27 cellular contexts compared by ENCODE assay signal in genomic region chr5:134584662-134585061, GRCh38.
"Had no signal": no experiment of that assay in that cellular context is flagged by ENCODE, and none has a peak within 500 bp of the region (broad histone marks: within the 10 kb centered on the region; RNA-seq: fewer than 3 reads in every experiment).

No MANE protein-coding gene starts in this region.

- H3K27me3 ChIP-seq: brain microvascular endothelial cell, gastrocnemius medialis, neural progenitor cell, right atrium auricular region, tibial nerve had no signal

- H3K4me3 Mint-ChIP-seq: activated CD4-positive, alpha-beta memory T cell treated with anti-CD3 and anti-CD28 coated beads, Interleukin-2, amount 10 ng/mL, durations not matched to agents 7 days and 5 days; activated CD4-positive, alpha-beta T cell treated with anti-CD3 and anti-CD28 coated beads, Interleukin-2, amount 10 ng/mL, durations not matched to agents 7 days and 5 days; activated T-cell treated with anti-CD3 and anti-CD28 coated beads, Interleukin-2, amount 50 U/mL, for 72 hours; dendritic cell treated with granulocyte-macrophage colony-stimulating factor and Interleukin-4, amounts not matched to agents 40 ng/mL and 50 ng/mL, for 4 days; natural killer cell had no signal

- ATAC-seq: activated CD4-positive, CD25-positive, alpha-beta regulatory T cell treated with anti-CD3 and anti-CD28 coated beads, Interleukin-2, amount 50 U/mL, for 24 hours; activated T-cell treated with anti-CD3 and anti-CD28 coated beads, Interleukin-2, amount 50 U/mL, for 72 hours; gastrocnemius medialis; left cardiac atrium; natural killer cell had no signal

- DNase-seq: activated CD4-positive, alpha-beta memory T cell treated with anti-CD3 and anti-CD28 coated beads, Interleukin-2, amount 10 ng/mL, durations not matched to agents 7 days and 5 days; activated CD4-positive, alpha-beta T cell treated with anti-CD3 and anti-CD28 coated beads, Interleukin-2, amount 10 ng/mL, durations not matched to agents 7 days and 5 days; activated gamma-delta T cell; activated naive CD4-positive, alpha-beta T cell treated with anti-CD3 and anti-CD28 coated beads, Interleukin-2, amount 50 U/mL, for 16 hours; activated T-cell treated with anti-CD3 and anti-CD28 coated beads, Interleukin-2, amount 50 U/mL, for 72 hours; amniotic stem cell; brain microvascular endothelial cell; caudate nucleus; effector CD4-positive, alpha-beta T cell; erythroblast; glutamatergic neuron; left cardiac atrium; midbrain; natural killer cell; occipital lobe; stimulated activated CD4-positive, alpha-beta T cell treated with anti-CD3 and anti-CD28 coated beads, Interleukin-15, amount 100 ng/mL, for 24 hours; stimulated activated CD4-positive, alpha-beta T cell treated with anti-CD3 and anti-CD28 coated beads, Interleukin-2, amount 100 ng/mL, for 24 hours; stimulated activated naive CD4-positive, alpha-beta T cell treated with Interleukin-2 at 50 U/mL for 16 hours; T-helper 9 cell; WERI-Rb-1 had no signal

- H3K27ac ChIP-seq: brain microvascular endothelial cell, gastrocnemius medialis, neural progenitor cell, parathyroid adenoma, right atrium auricular region, tibial nerve, WERI-Rb-1 had no signal

- H3K36me3 Mint-ChIP-seq: natural killer cell, neural progenitor cell had no signal

- H3K27me3 Mint-ChIP-seq: activated CD4-positive, alpha-beta memory T cell treated with anti-CD3 and anti-CD28 coated beads, Interleukin-2, amount 10 ng/mL, durations not matched to agents 7 days and 5 days; activated CD4-positive, alpha-beta T cell treated with anti-CD3 and anti-CD28 coated beads, Interleukin-2, amount 10 ng/mL, durations not matched to agents 7 days and 5 days; dendritic cell treated with granulocyte-macrophage colony-stimulating factor and Interleukin-4, amounts not matched to agents 40 ng/mL and 50 ng/mL, for 4 days had no signal

- H3K4me3 ChIP-seq: gastrocnemius medialis, neural progenitor cell, right atrium auricular region, tibial nerve had no signal

- H3K36me3 ChIP-seq: brain microvascular endothelial cell, neural progenitor cell had no signal

- H3K4me1 ChIP-seq: neural progenitor cell had no signal

- H3K9me3 Mint-ChIP-seq: activated CD4-positive, alpha-beta memory T cell treated with anti-CD3 and anti-CD28 coated beads, Interleukin-2, amount 10 ng/mL, durations not matched to agents 7 days and 5 days; activated CD4-positive, alpha-beta T cell treated with anti-CD3 and anti-CD28 coated beads, Interleukin-2, amount 10 ng/mL, durations not matched to agents 7 days and 5 days; activated T-cell treated with anti-CD3 and anti-CD28 coated beads, Interleukin-2, amount 50 U/mL, for 72 hours; dendritic cell treated with granulocyte-macrophage colony-stimulating factor and Interleukin-4, amounts not matched to agents 40 ng/mL and 50 ng/mL, for 4 days; natural killer cell; neural progenitor cell had no signal

- H3K27ac Mint-ChIP-seq: activated CD4-positive, alpha-beta memory T cell treated with anti-CD3 and anti-CD28 coated beads, Interleukin-2, amount 10 ng/mL, durations not matched to agents 7 days and 5 days; activated CD4-positive, alpha-beta T cell treated with anti-CD3 and anti-CD28 coated beads, Interleukin-2, amount 10 ng/mL, durations not matched to agents 7 days and 5 days; activated T-cell treated with anti-CD3 and anti-CD28 coated beads, Interleukin-2, amount 50 U/mL, for 72 hours; dendritic cell treated with granulocyte-macrophage colony-stimulating factor and Interleukin-4, amounts not matched to agents 40 ng/mL and 50 ng/mL, for 4 days; neural progenitor cell had no signal

- H3K9me3 ChIP-seq: gastrocnemius medialis, right atrium auricular region, tibial nerve had no signal
